13 cellular contexts compared by ENCODE assay signal in the genomic region with DNA sequence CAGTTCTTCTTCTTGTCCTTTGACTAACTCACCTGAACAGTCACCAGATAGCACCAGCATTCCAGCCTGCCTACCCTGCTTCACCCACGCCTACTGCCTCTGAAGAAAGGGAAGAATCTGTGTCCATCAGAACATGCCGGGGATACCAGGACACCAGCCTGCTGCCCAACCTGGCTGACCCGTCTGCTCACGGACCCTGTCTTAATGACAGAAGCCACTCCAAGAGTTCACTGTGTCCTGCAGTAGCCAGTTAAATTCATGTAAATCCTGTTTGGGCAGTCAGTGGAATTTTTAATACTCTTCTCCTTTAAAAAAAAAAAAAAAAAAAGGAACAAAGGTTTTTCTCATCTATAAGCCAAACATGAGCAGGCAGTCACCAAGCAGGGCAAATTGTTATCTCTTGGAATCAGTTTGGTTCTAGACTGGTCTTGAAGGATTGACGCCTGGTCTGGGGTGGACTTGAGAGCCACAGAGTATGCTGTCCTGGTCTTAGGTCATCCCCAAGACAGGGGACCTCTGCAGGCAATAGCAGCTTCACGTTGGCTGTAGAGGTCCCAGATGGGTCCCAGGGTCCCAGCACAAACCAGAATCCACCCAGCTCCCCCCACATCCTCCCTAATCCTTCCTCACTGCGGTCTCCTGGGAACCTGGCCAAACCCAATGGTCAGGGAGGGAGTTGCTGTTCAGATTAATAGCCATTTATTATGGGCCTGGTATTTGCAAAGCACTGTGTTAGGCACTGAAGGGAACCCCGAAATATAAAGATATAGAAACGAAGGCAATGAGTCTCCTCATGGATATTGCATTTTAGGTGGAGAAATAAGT.
DNase-seq lines count a peak whose midpoint lies in the region; ATAC-seq and TF ChIP-seq lines count a peak whose summit lies in the region.
"Had no signal": no experiment of that assay in that cellular context is flagged by ENCODE, and none has a peak within 500 bp of the region (broad histone marks: within the 10 kb centered on the region; RNA-seq: fewer than 3 reads in every experiment).

No MANE protein-coding gene starts in this region.

- no peaks in the 10 kb centered on the region for H3K27me3 ChIP-seq in ACC112 (ENCODE audit: insufficient read depth, low read length)
- no peaks in the 10 kb centered on the region for H3K27me3 ChIP-seq in adipocyte (replicated peaks; ENCODE audit: control insufficient read depth, insufficient read depth, low read length)
- H3K27me3 ChIP-seq: BLaER1 treated with 17β-estradiol and CSF1 and Interleukin-3, amounts not matched to agents 10 nM and 100 nM; neutrophil; spleen had no signal

- H3K9me3 ChIP-seq in adipocyte (ENCODE audit: control insufficient read depth, low read length), result no peaks in the 10 kb centered on the region
- H3K9me3 ChIP-seq: BLaER1 treated with 17β-estradiol and CSF1 and Interleukin-3, amounts not matched to agents 10 nM and 100 nM; neutrophil; spleen had no signal

- POLR2A ChIA-PET in HEK293T (lab: Yijun Ruan, JAX), result no interaction called here

- H3K4me3 ChIP-seq in ACC112 (ENCODE audit: low read depth, low read length) (no peak overlapping the region), adipocyte (ENCODE audit: low read length) (no peak overlapping the region)
- H3K4me3 ChIP-seq: BLaER1 treated with 17β-estradiol and CSF1 and Interleukin-3, amounts not matched to agents 10 nM and 100 nM; spleen had no signal

- H3K4me1 ChIP-seq in ACC112 (ENCODE audit: control insufficient read depth, insufficient read depth, low read length, unreplicated experiment) (peaks cover 65% of the 10 kb centered on the region), adipocyte (ENCODE audit: control insufficient read depth, insufficient read depth, low read length) (peaks cover 68% of the 10 kb centered on the region)

- H3K27ac ChIP-seq in ACC112 (ENCODE audit: low read depth, low read length), result peak overlapping the region; percentile 21; the same call in 1 of the 2 replicates
- H3K27ac ChIP-seq: neutrophil had no signal

- CTCF ChIA-PET in HEK293T (lab: Yijun Ruan, JAX), result no interaction called here

- H3K9ac ChIP-seq in adipocyte (ENCODE audit: low read length), result peak overlapping the region; percentile 15

- H3K36me3 ChIP-seq in ACC112 (ENCODE audit: insufficient read depth, low read length) (no peaks in the 10 kb centered on the region), adipocyte (ENCODE audit: control insufficient read depth, insufficient read depth, low read length, severe bottlenecking) (no peaks in the 10 kb centered on the region)
- H3K36me3 ChIP-seq: neutrophil had no signal

- no peak overlapping the region for H2AFZ ChIP-seq in ACC112 (ENCODE audit: low read length, unreplicated experiment)

- ATAC-seq in GM18907 (IDR thresholded peaks at IDR 0.05; ENCODE audit: unreplicated experiment), result no peak

- no peaks in the 10 kb centered on the region for H3K79me2 ChIP-seq in ACC112 (ENCODE audit: control insufficient read depth, insufficient read depth, low read length, unreplicated experiment)

- peak; percentile 59 for DNase-seq in EH (ENCODE audit: low read depth)
- no peak for DNase-seq in adipocyte (ENCODE audit: low read depth)
- DNase-seq in islet precursor cell, result peak; percentile 86
- DNase-seq in HEK293T (ENCODE audit: extremely low spot score), result no peak
- DNase-seq in medulla oblongata (ENCODE audit: extremely low spot score), result no peak
- DNase-seq in NCI-H748 (lab: John Stamatoyannopoulos, UW; ENCODE audit: unreplicated experiment), result no peak
- DNase-seq: foreskin melanocyte, NCI-H1436 treated with DMSO at 0.1 percent for 48 hours, spleen had no signal

TF ChIP-seq in HEK293T, 16 proteins besides CTCF, POLR2A, EP300 and RAD21:
- TF ChIP-seq ARNT (IDR thresholded peaks at IDR 0.05) (no peak), SUZ12 (IDR thresholded peaks at IDR 0.05) (no peak), FOXA1 (IDR thresholded peaks at IDR 0.05) (no peak), ZNF384 (IDR thresholded peaks at IDR 0.05) (no peak), HDGF (IDR thresholded peaks at IDR 0.05; ENCODE audit: borderline replicate concordance) (no peak), CTBP1 (IDR thresholded peaks at IDR 0.05; ENCODE audit: borderline replicate concordance) (no peak)
- TF ChIP-seq, protein P1, sequence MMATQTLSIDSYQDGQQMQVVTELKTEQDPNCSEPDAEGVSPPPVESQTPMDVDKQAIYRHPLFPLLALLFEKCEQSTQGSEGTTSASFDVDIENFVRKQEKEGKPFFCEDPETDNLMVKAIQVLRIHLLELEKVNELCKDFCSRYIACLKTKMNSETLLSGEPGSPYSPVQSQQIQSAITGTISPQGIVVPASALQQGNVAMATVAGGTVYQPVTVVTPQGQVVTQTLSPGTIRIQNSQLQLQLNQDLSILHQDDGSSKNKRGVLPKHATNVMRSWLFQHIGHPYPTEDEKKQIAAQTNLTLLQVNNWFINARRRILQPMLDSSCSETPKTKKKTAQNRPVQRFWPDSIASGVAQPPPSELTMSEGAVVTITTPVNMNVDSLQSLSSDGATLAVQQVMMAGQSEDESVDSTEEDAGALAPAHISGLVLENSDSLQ (IDR thresholded peaks at IDR 0.05), result no peak
TF ChIP-seq in HEK293T: peak in this region for 0.

Comparison
In these comparisons a context has a peak if more than half of its experiments do, and no peak if none do; other contexts are left out.
1. DNase-seq: peak in EH (single experiment) and islet precursor cell (single experiment); none in adipocyte (single experiment), HEK293T (single experiment), medulla oblongata (single experiment) and NCI-H748 (single experiment).